19 cellular contexts compared by ENCODE assay signal in the genomic region with DNA sequence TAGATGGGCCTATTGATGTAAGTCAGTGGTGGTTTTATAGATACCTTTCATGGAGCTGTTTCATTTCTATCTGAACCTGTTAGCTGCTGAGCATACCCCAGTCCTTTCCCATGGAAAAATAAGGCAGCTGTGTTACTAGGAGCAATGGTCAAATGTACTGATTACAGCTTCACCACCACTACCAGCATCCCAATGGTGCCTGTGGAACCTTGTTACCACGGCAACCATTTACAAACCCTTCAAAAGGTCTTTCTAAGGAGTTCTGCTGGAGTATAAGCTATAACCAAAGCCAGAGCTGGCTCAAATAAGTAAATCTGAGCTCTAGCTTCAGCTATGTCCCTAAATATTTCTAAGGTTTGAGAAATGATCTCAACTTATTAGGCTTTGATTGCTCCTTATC.
"Had no signal": no experiment of that assay in that cellular context is flagged by ENCODE, and none has a peak within 500 bp of the region (broad histone marks: within the 10 kb centered on the region; RNA-seq: fewer than 3 reads in every experiment).

No MANE protein-coding gene starts in this region.

- H3K36me3 Mint-ChIP-seq: natural killer cell; stimulated activated naive B cell treated with anti-CD40 and anti-IgM and Interleukin-4, amounts not matched to agents 10 μg/mL and 1 μg/mL and 100 μg/mL, for 72 hours had no signal

- H3K4me1 ChIP-seq: heart left ventricle, right atrium auricular region, sigmoid colon, testis, tibial nerve had no signal

- DNase-seq: effector memory CD4-positive, alpha-beta T cell; heart left ventricle; hippocampal formation; kidney glomerular epithelial cell; mucosa of descending colon; natural killer cell; nucleus accumbens; ovary; sigmoid colon; stimulated activated CD4-positive, alpha-beta T cell treated with anti-CD3 and anti-CD28 coated beads, Interleukin-2, amount 100 ng/mL, for 24 hours; stimulated activated CD4-positive, alpha-beta T cell treated with anti-CD3 and anti-CD28 coated beads, Interleukin-4, amount 100 ng/mL, for 4 hours; stimulated activated naive B cell treated with anti-CD40 and anti-IgM and Interleukin-4, amounts not matched to agents 10 μg/mL and 1 μg/mL and 100 μg/mL, for 72 hours; stimulated activated naive CD8-positive, alpha-beta T cell treated with anti-CD3 and anti-CD28 coated beads, Interleukin-15, amount 100 ng/mL, for 72 hours; testis had no signal

- H3K27ac Mint-ChIP-seq: natural killer cell; stimulated activated naive B cell treated with anti-CD40 and anti-IgM and Interleukin-4, amounts not matched to agents 10 μg/mL and 1 μg/mL and 100 μg/mL, for 72 hours; stimulated activated naive CD8-positive, alpha-beta T cell treated with anti-CD3 and anti-CD28 coated beads, Interleukin-15, amount 100 ng/mL, for 72 hours had no signal

- ATAC-seq: esophagus mucosa; heart left ventricle; mucosa of descending colon; natural killer cell; stimulated activated naive B cell treated with anti-CD40 and anti-IgM and Interleukin-4, amounts not matched to agents 10 μg/mL and 1 μg/mL and 100 μg/mL, for 72 hours; stimulated activated naive CD8-positive, alpha-beta T cell treated with anti-CD3 and anti-CD28 coated beads, Interleukin-15, amount 100 ng/mL, for 72 hours had no signal

- H3K4me3 Mint-ChIP-seq: natural killer cell; neural crest cell; stimulated activated naive B cell treated with anti-CD40 and anti-IgM and Interleukin-4, amounts not matched to agents 10 μg/mL and 1 μg/mL and 100 μg/mL, for 72 hours; stimulated activated naive CD8-positive, alpha-beta T cell treated with anti-CD3 and anti-CD28 coated beads, Interleukin-15, amount 100 ng/mL, for 72 hours had no signal

- H3K27ac ChIP-seq: heart left ventricle, ovary, right atrium auricular region, sigmoid colon, skin epidermis, testis, tibial nerve had no signal

- H3K4me3 ChIP-seq: heart left ventricle, mucosa of descending colon, ovary, right atrium auricular region, sigmoid colon, skin epidermis, testis, tibial nerve had no signal

- H3K27me3 ChIP-seq: ovary, right atrium auricular region, sigmoid colon, testis, tibial nerve had no signal

- H3K36me3 ChIP-seq: heart left ventricle, ovary, right atrium auricular region, sigmoid colon, tibial nerve had no signal

- H3K9me3 Mint-ChIP-seq: natural killer cell; neural crest cell; stimulated activated naive B cell treated with anti-CD40 and anti-IgM and Interleukin-4, amounts not matched to agents 10 μg/mL and 1 μg/mL and 100 μg/mL, for 72 hours; stimulated activated naive CD8-positive, alpha-beta T cell treated with anti-CD3 and anti-CD28 coated beads, Interleukin-15, amount 100 ng/mL, for 72 hours had no signal

- H3K4me1 Mint-ChIP-seq: neural crest cell had no signal
